Comparison of ENCODE assay signal across 8 cellular contexts in genomic region chr10:124641282-124642075, GRCh38.
DNase-seq lines count a peak whose midpoint lies in the region; ATAC-seq and TF ChIP-seq lines count a peak whose summit lies in the region.

No MANE protein-coding gene starts in this region.

- TF ChIP-seq CTCF in activated B cell treated with CpG ODN at 0.5 μM for 24 hours (IDR thresholded peaks at IDR 0.05) = no peak

- H3K9me3 Mint-ChIP-seq in activated B cell treated with CpG ODN at 0.5 μM for 24 hours = no peaks in the 10 kb centered on the region

- no peaks in the 10 kb centered on the region for H3K27me3 Mint-ChIP-seq in activated B cell treated with CpG ODN at 0.5 μM for 24 hours

- POLR2A ChIA-PET in activated B cell treated with CpG ODN at 0.5 μM for 24 hours (lab: Charles Lee) = interaction anchor here (0.7 to 6.1 kb wide), 17 partner anchors 9 to 107 kb away, joined by 3 to 39 read pairs (median 6); no protein-coding TSS in a partner anchor

- DNase-seq in DMS153 (lab: John Stamatoyannopoulos, UW) (peak; percentile 52), DMS153 treated with DMSO at 0.1 percent for 48 hours (lab: John Stamatoyannopoulos, UW; ENCODE audit: unreplicated experiment) (no peak), activated B cell treated with CpG ODN at 0.5 μM for 24 hours (no peak), pons (ENCODE audit: low spot score) (peak; percentile 78), NCI-H2029 treated with DMSO at 0.1 percent for 48 hours (lab: John Stamatoyannopoulos, UW) (no peak), cortex of kidney (lab: John Stamatoyannopoulos, UW) (no peak)

- ATAC-seq in HG03378 (IDR thresholded peaks at IDR 0.05; ENCODE audit: unreplicated experiment) (peak; percentile 36), activated B cell treated with CpG ODN at 0.5 μM for 24 hours (ENCODE audit: low read depth) (peak; percentile 81), esophagus mucosa (peak; percentile 22)

- H3K4me3 Mint-ChIP-seq in activated B cell treated with CpG ODN at 0.5 μM for 24 hours = peak overlapping the region; percentile 74

- intact Hi-C loops in activated B cell treated with CpG ODN at 0.5 μM for 24 hours (cut with micrococcal nuclease) = loop anchor here (1.0 to 2.0 kb wide), 9 partner anchors 10 to 107 kb away; no protein-coding TSS in a partner anchor

- peaks cover 38% of the 10 kb centered on the region for H3K36me3 Mint-ChIP-seq in activated B cell treated with CpG ODN at 0.5 μM for 24 hours (ENCODE audit: low read depth)

- peaks cover 100% of the 10 kb centered on the region for H3K4me1 Mint-ChIP-seq in activated B cell treated with CpG ODN at 0.5 μM for 24 hours

- H3K27ac Mint-ChIP-seq in activated B cell treated with CpG ODN at 0.5 μM for 24 hours = peak overlapping the region; percentile 94

- CTCF ChIA-PET in activated B cell treated with CpG ODN at 0.5 μM for 24 hours (lab: Charles Lee) = interaction anchor here (2.2 to 3.5 kb wide), 2 partner anchors 77 to 100 kb away, joined by 10 to 16 read pairs; no protein-coding TSS in a partner anchor

Comparison
In these comparisons a context has a peak if more than half of its experiments do, and no peak if none do; other contexts are left out.
1. DNase-seq: peak in DMS153 (single experiment) and pons (single experiment); none in DMS153 treated with DMSO at 0.1 percent for 48 hours (single experiment), activated B cell treated with CpG ODN at 0.5 μM for 24 hours (single experiment), NCI-H2029 treated with DMSO at 0.1 percent for 48 hours (single experiment) and cortex of kidney (single experiment).
2. ATAC-seq: peak in every context shown above with its lines; median percentile 81 in activated B cell treated with CpG ODN at 0.5 μM for 24 hours; 36 in HG03378; 22 in esophagus mucosa.